In the genomic region with DNA sequence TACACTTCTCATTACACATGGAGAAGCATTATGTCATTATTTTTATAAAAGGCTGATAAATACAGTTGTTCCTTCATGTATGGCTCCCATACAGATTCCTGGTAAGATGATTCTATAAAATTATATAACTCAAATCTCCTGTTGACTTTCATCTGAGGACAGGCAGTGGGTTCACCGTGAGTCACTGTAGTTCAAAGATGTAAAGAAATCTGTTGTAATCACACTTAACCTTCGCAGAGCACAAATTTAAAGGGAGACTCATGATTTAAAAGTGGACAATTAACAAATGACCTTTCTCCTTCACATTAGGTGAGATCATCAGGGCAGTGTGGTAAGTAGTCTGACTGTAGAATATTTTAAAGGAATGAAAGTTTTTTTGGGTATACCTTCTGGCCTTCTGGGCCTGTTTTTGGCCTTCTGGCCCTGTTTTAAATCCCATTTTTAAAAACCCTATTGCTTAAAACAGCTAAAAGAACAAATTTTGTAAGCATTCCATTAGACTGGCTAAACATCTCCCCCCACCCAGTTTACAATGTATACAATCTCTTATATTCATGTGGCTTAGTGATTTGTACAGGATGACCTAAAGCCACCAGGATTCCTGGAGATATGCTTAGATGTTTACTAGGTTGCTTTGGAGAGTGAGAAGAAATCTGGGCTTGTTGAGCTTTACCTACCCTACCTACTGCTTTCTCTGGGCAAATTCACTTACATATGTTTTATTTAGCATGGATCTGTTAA, we compare ENCODE assay signal across 10 cellular contexts.
DNase-seq lines count a peak whose midpoint lies in the region; ATAC-seq, FAIRE-seq and TF ChIP-seq lines count a peak whose summit lies in the region.
"Had no signal": no experiment of that assay in that cellular context is flagged by ENCODE, and none has a peak within 500 bp of the region (broad histone marks: within the 10 kb centered on the region; RNA-seq: fewer than 3 reads in every experiment).

No MANE protein-coding gene starts in this region.

- H3K9me1 ChIP-seq in endothelial cell of umbilical vein (replicated peaks; ENCODE audit: control insufficient read depth, extremely low read depth, insufficient read depth, low read length): no peaks in the 10 kb centered on the region

- BruUV-seq in PC-9 (replicated peaks; lab: Mats Ljungman, UMichigan) (no TSS peak), endothelial cell of umbilical vein (replicated peaks; lab: Mats Ljungman, UMichigan) (no TSS peak)

- H3K4me1 ChIP-seq in PC-9 (replicated peaks; ENCODE audit: insufficient read depth) (peaks cover 50% of the 10 kb centered on the region), endothelial cell of umbilical vein (ENCODE audit: control insufficient read depth, extremely low read depth, insufficient read depth, low read length) (peaks cover 32% of the 10 kb centered on the region), neutrophil (ENCODE audit: control insufficient read depth in 1 of 2, insufficient read depth in 1 of 2, low read depth in 1 of 2, low read length in 1 of 2) (peaks cover 0 to 20% of the 10 kb centered on the region in 2 experiments)

- no peak for ATAC-seq in GM21526 (IDR thresholded peaks at IDR 0.05; ENCODE audit: low FRiP score, unreplicated experiment)

- CTCF ChIA-PET in PC-9 (lab: Charles Lee) (interaction anchor here (0.6 kb wide), 1 partner anchor 762 kb away, joined by 3 read pairs; no protein-coding TSS in a partner anchor), endothelial cell of umbilical vein (lab: Charles Lee) (interaction anchor here (0.8 to 3.5 kb wide), 5 partner anchors 7 to 88 kb away, joined by 3 to 9 read pairs (median 4); no protein-coding TSS in a partner anchor)

- H3K4me2 ChIP-seq in PC-9 (peak overlapping the region; percentile 50), endothelial cell of umbilical vein (ENCODE audit: insufficient read depth, low read length) (peak overlapping the region; percentile 98)

- H3K79me2 ChIP-seq in PC-9 (ENCODE audit: low read depth) (no peaks in the 10 kb centered on the region), endothelial cell of umbilical vein (ENCODE audit: control insufficient read depth, insufficient read depth, low read length) (no peaks in the 10 kb centered on the region)

- dilution Hi-C loops in endothelial cell of umbilical vein (cut with MboI; ENCODE audit: extremely low pct_ligation_motif_present, low sequenced_read_pairs): no loop called here

- H4K20me1 ChIP-seq in PC-9 (ENCODE audit: insufficient read depth) (no peaks in the 10 kb centered on the region), endothelial cell of umbilical vein (replicated peaks; ENCODE audit: control insufficient read depth, extremely low read depth, insufficient read depth, low read length) (no peaks in the 10 kb centered on the region)

- H3K9ac ChIP-seq in endothelial cell of umbilical vein (replicated peaks; ENCODE audit: extremely low read depth, insufficient read depth, low read length): peak overlapping the region; percentile 89

- DNase-seq in Daoy (ENCODE audit: low read depth) (peak; percentile 19), PC-9 (peak in 1 of 2 experiments; percentile 79), endothelial cell of umbilical vein (ENCODE audit: low read depth, low spot score) (peak; percentile 67), NCI-H2107 treated with DMSO at 0.1 percent for 48 hours (lab: John Stamatoyannopoulos, UW; ENCODE audit: unreplicated experiment) (no peak), KG1 (lab: John Stamatoyannopoulos, UW) (no peak)
- no peak for DNase-seq in stimulated activated CD4-positive, alpha-beta T cell treated with anti-CD3 and anti-CD28 coated beads, Interleukin-12 subunit alpha, Interleukin-12 subunit beta, amount 100 ng/mL, for 4 hours
- DNase-seq: activated gamma-delta T cell treated with Interleukin-2 at 50 U/mL for 16 hours, hippocampal formation had no signal

- H3K27me3 ChIP-seq in PC-9 (ENCODE audit: insufficient read depth, low read depth) (no peaks in the 10 kb centered on the region), endothelial cell of umbilical vein (ENCODE audit: control insufficient read depth in 2 of 2, insufficient read depth in 2 of 2, low read length in 2 of 2) (no peaks in the 10 kb centered on the region), neutrophil (no peaks in the 10 kb centered on the region)

- H3K9me3 ChIP-seq in PC-9 (ENCODE audit: insufficient read depth, low read depth) (no peaks in the 10 kb centered on the region; the same call in 1 of the 2 replicates), endothelial cell of umbilical vein (replicated peaks; ENCODE audit: control insufficient read depth, insufficient read depth, low read length) (no peaks in the 10 kb centered on the region), neutrophil (no peaks in the 10 kb centered on the region)

- H2AFZ ChIP-seq in PC-9 (no peak overlapping the region), endothelial cell of umbilical vein (ENCODE audit: low read depth, low read length) (peak overlapping the region; percentile 74)

- no peaks in the 10 kb centered on the region; the same call in 1 of the 2 replicates for H3K36me3 ChIP-seq in PC-9 (ENCODE audit: low read depth)
- no peaks in the 10 kb centered on the region for H3K36me3 ChIP-seq in endothelial cell of umbilical vein (ENCODE audit: control insufficient read depth in 2 of 2, extremely low read depth in 1 of 2, insufficient read depth in 2 of 2, low read length in 2 of 2)
- H3K36me3 ChIP-seq in neutrophil: no peaks in the 10 kb centered on the region

- H3K4me3 ChIP-seq in PC-9 (peak overlapping the region; percentile 12; the same call in 1 of the 2 replicates), endothelial cell of umbilical vein (replicated peaks in 1 of 3; ENCODE audit: insufficient read depth in 1 of 3, low read depth in 1 of 3, low read length in 3 of 3) (peak overlapping the region in 2 of 3 experiments; percentile 23 to 62), neutrophil (ENCODE audit: low read depth in 1 of 2, low read length in 1 of 2) (peak overlapping the region in 1 of 2 experiments; percentile 2)

- intact Hi-C loops in PC-9 (cut with micrococcal nuclease; ENCODE audit: unreplicated experiment) (loop anchor here (2.0 to 5.0 kb wide), 2 partner anchors 46 to 169 kb away; no protein-coding TSS in a partner anchor), endothelial cell of umbilical vein (cut with micrococcal nuclease) (loop anchor here (1.0 to 5.0 kb wide), 7 partner anchors 17 to 476 kb away; no protein-coding TSS in a partner anchor)

- no peak for TF ChIP-seq POLR2A in endothelial cell of umbilical vein (IDR thresholded peaks at IDR 0.05; ENCODE audit: low read depth, low read length)

- TF ChIP-seq CTCF in PC-9 (conservative IDR thresholded peaks at IDR 0.05) (no peak), endothelial cell of umbilical vein (IDR thresholded peaks at IDR 0.05; ENCODE audit: extremely low read depth in 1 of 2, insufficient read depth in 1 of 2, low read depth in 1 of 2, low read length in 2 of 2) (no peak), neutrophil (IDR thresholded peaks at IDR 0.05) (no peak)

- peak; percentile 4 for FAIRE-seq in endothelial cell of umbilical vein (lab: Jason Lieb, UNC)

- no peaks in the 10 kb centered on the region for H3K9me2 ChIP-seq in PC-9 (ENCODE audit: insufficient read depth)

- H3F3A ChIP-seq in PC-9 (ENCODE audit: insufficient read depth, low read depth): peaks cover 29% of the 10 kb centered on the region

- POLR2A ChIA-PET in PC-9 (lab: Charles Lee; ENCODE audit: unreplicated experiment) (no interaction called here), endothelial cell of umbilical vein (lab: Charles Lee) (no interaction called here)

- H3K27ac ChIP-seq in PC-9: peak overlapping the region; percentile 76
- H3K27ac ChIP-seq in endothelial cell of umbilical vein (ENCODE audit: insufficient read depth, low read depth, low read length): peak overlapping the region; percentile 91
- H3K27ac ChIP-seq in neutrophil: peak overlapping the region; percentile 65

TF ChIP-seq in endothelial cell of umbilical vein, 7 proteins besides CTCF, POLR2A, EP300 and RAD21:
- TF ChIP-seq, protein P1, sequence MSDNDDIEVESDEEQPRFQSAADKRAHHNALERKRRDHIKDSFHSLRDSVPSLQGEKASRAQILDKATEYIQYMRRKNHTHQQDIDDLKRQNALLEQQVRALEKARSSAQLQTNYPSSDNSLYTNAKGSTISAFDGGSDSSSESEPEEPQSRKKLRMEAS (IDR thresholded peaks at IDR 0.05; ENCODE audit: insufficient read depth, insufficient read length): no peak
- TF ChIP-seq FOS (IDR thresholded peaks at IDR 0.05; ENCODE audit: borderline replicate concordance, insufficient read depth, low read length) (peak; percentile 20), JUN (IDR thresholded peaks at IDR 0.05; ENCODE audit: borderline replicate concordance, insufficient read depth, insufficient read length, low read depth) (peak; percentile 30)

Comparison
In these comparisons a context has a peak if more than half of its experiments do, and no peak if none do; other contexts are left out.
1. DNase-seq: peak in Daoy (single experiment) and endothelial cell of umbilical vein (single experiment); none in NCI-H2107 treated with DMSO at 0.1 percent for 48 hours (single experiment), KG1 (single experiment) and stimulated activated CD4-positive, alpha-beta T cell treated with anti-CD3 and anti-CD28 coated beads, Interleukin-12 subunit alpha, Interleukin-12 subunit beta, amount 100 ng/mL, for 4 hours (single experiment).
2. Peak in every context shown above with its lines, with median percentiles within 50 percentile points of each other: H3K27ac ChIP-seq.